Comparison of ENCODE assay signal across 11 cellular contexts in genomic region chr4:140789752-140790151, GRCh38. TPM values are rescaled to one million over a fixed set of nuclear protein-coding genes. Genes with fewer than 3 reads are reported as not detected.
DNase-seq lines count a peak whose midpoint lies in the region; ATAC-seq, FAIRE-seq and TF ChIP-seq lines count a peak whose summit lies in the region.
"Had no signal": no experiment of that assay in that cellular context is flagged by ENCODE, and none has a peak within 500 bp of the region (broad histone marks: within the 10 kb centered on the region; RNA-seq: fewer than 3 reads in every experiment).

No MANE protein-coding gene starts in this region.

- H3K36me3 ChIP-seq in Panc1 (ENCODE audit: control insufficient read depth, insufficient read depth, low read length) (no peaks in the 10 kb centered on the region), H7 (replicated peaks; ENCODE audit: control insufficient read depth, insufficient read depth, low read length) (no peaks in the 10 kb centered on the region)

- no peaks in the 10 kb centered on the region for H3K9me3 ChIP-seq in Panc1 (ENCODE audit: control insufficient read depth, insufficient read depth, low read depth, low read length)

- ATAC-seq in HG02642 (IDR thresholded peaks at IDR 0.05; ENCODE audit: poor library complexity, unreplicated experiment): peak; percentile 34
- no peak for ATAC-seq in Panc1
- ATAC-seq in memory B cell (ENCODE audit: low read depth): no peak
- no peak for ATAC-seq in HG03280 (IDR thresholded peaks at IDR 0.05; ENCODE audit: unreplicated experiment)
- ATAC-seq in activated CD4-positive, CD25-positive, alpha-beta regulatory T cell treated with anti-CD3 and anti-CD28 coated beads, Interleukin-2, amount 50 U/mL, for 24 hours: no peak

- H3K4me1 ChIP-seq in Panc1 (ENCODE audit: control insufficient read depth, insufficient read depth, low read length): no peaks in the 10 kb centered on the region

- H3K4me3 ChIP-seq in Panc1 (ENCODE audit: low read depth in 2 of 2, low read length in 2 of 2) (no peak overlapping the region), H7 (ENCODE audit: insufficient read depth, low read depth, low read length) (no peak overlapping the region)
- H3K4me3 ChIP-seq: smooth muscle cell had no signal

- H3K27me3 ChIP-seq in Panc1 (ENCODE audit: control insufficient read depth, insufficient read depth, low read length): no peaks in the 10 kb centered on the region
- H3K27me3 ChIP-seq in H7 (ENCODE audit: control insufficient read depth, insufficient read depth, low read length): no peaks in the 10 kb centered on the region

- in situ Hi-C loops in Panc1 (cut with HindIII; ENCODE audit: low pct_unique_long_range_greater_than_20kb, low sequenced_read_pairs): no loop called here

- no peak overlapping the region for H3K27ac ChIP-seq in Panc1 (ENCODE audit: low read length)

- no TSS peak for BruUV-seq in Panc1 (replicated peaks; lab: Mats Ljungman, UMichigan)

- H3K9me3 Mint-ChIP-seq in memory B cell: peaks cover 2% of the 10 kb centered on the region

- peak overlapping the region; percentile 68 for H3K4me3 Mint-ChIP-seq in memory B cell

- no peak for TF ChIP-seq CTCF in Panc1 (IDR thresholded peaks at IDR 0.05)

- POLR2A ChIA-PET in Panc1 (lab: Charles Lee): no interaction called here

- peak; percentile 84 for FAIRE-seq in GM18507 (lab: Jason Lieb, UNC)

- CTCF ChIA-PET in Panc1 (lab: Charles Lee): no interaction called here

- DNase-seq in GM18507 (ENCODE audit: extremely low spot score, insufficient read length, low read depth) (no peak), Panc1 (ENCODE audit: low read depth, low spot score) (peak; percentile 13), memory B cell (ENCODE audit: low spot score in 2 of 2) (no peak), H7 (no peak), NCI-H128 (lab: John Stamatoyannopoulos, UW; ENCODE audit: unreplicated experiment) (no peak)
- DNase-seq: GOT3, SHP77 treated with DMSO at 0.1 percent for 48 hours had no signal

- H3K4me1 Mint-ChIP-seq in memory B cell: peaks cover 53% of the 10 kb centered on the region

- no peaks in the 10 kb centered on the region for H3K27me3 Mint-ChIP-seq in memory B cell

- peaks cover 5% of the 10 kb centered on the region for H3K36me3 Mint-ChIP-seq in memory B cell

- peak overlapping the region; percentile 91 for H3K27ac Mint-ChIP-seq in memory B cell

- intact Hi-C loops in Panc1 (cut with micrococcal nuclease; ENCODE audit: unreplicated experiment): no loop called here

RNA-seq across cellular contexts. Expression of gene TBC1D9, which starts 33.6 kb away (rescaled TPM):
- 21.7 TPM for total RNA-seq in Panc1 (2021; ENCODE audit: unreplicated experiment)
- 15.5 TPM for polyA plus RNA-seq in Panc1 (2012; ENCODE audit: insufficient read length)
- total RNA-seq in H7 (2014; rRNA removed; shearing (Covaris generic)): 1.6 and 4.6 TPM in 2 replicates
